27 cellular contexts compared by ENCODE assay signal in genomic region chr3:102032491-102033383, GRCh38.
"Had no signal": no experiment of that assay in that cellular context is flagged by ENCODE, and none has a peak within 500 bp of the region (broad histone marks: within the 10 kb centered on the region; RNA-seq: fewer than 3 reads in every experiment).

No MANE protein-coding gene starts in this region.

- H3K36me3 ChIP-seq: adrenal gland, breast epithelium, WERI-Rb-1 had no signal

- H3K9me3 ChIP-seq: adrenal gland, body of pancreas, breast epithelium had no signal

- FAIRE-seq: astrocyte, RCC 7860 had no signal

- H3K27ac ChIP-seq: adrenal gland, body of pancreas, breast epithelium, PC-9, WERI-Rb-1 had no signal

- ATAC-seq: activated CD8-positive, alpha-beta memory T cell treated with anti-CD3 and anti-CD28 coated beads, Interleukin-2, amount 10 ng/mL, durations not matched to agents 7 days and 5 days; body of pancreas had no signal

- H3K27ac Mint-ChIP-seq: activated CD8-positive, alpha-beta memory T cell treated with anti-CD3 and anti-CD28 coated beads, Interleukin-2, amount 10 ng/mL, durations not matched to agents 7 days and 5 days; activated naive CD8-positive, alpha-beta T cell treated with anti-CD3 and anti-CD28 coated beads, Interleukin-2, amount 10 ng/mL, durations not matched to agents 7 days and 5 days had no signal

- H2AFZ ChIP-seq: PC-9 had no signal

- H3K27me3 ChIP-seq: adrenal gland, body of pancreas, breast epithelium had no signal

- H3K4me3 Mint-ChIP-seq: activated CD8-positive, alpha-beta memory T cell treated with anti-CD3 and anti-CD28 coated beads, Interleukin-2, amount 10 ng/mL, durations not matched to agents 7 days and 5 days; activated naive CD8-positive, alpha-beta T cell treated with anti-CD3 and anti-CD28 coated beads, Interleukin-2, amount 10 ng/mL, durations not matched to agents 7 days and 5 days had no signal

- H3K4me1 ChIP-seq: adrenal gland, body of pancreas, breast epithelium had no signal

- H3K4me1 Mint-ChIP-seq: activated CD8-positive, alpha-beta memory T cell treated with anti-CD3 and anti-CD28 coated beads, Interleukin-2, amount 10 ng/mL, durations not matched to agents 7 days and 5 days; activated naive CD8-positive, alpha-beta T cell treated with anti-CD3 and anti-CD28 coated beads, Interleukin-2, amount 10 ng/mL, durations not matched to agents 7 days and 5 days had no signal

- H3K27me3 Mint-ChIP-seq: activated CD8-positive, alpha-beta memory T cell treated with anti-CD3 and anti-CD28 coated beads, Interleukin-2, amount 10 ng/mL, durations not matched to agents 7 days and 5 days; activated naive CD8-positive, alpha-beta T cell treated with anti-CD3 and anti-CD28 coated beads, Interleukin-2, amount 10 ng/mL, durations not matched to agents 7 days and 5 days had no signal

- H3K4me2 ChIP-seq: PC-9 had no signal

- DNase-seq: activated CD4-positive, alpha-beta T cell treated with anti-CD3 and anti-CD28 coated beads for 1 hour; activated CD4-positive, alpha-beta T cell treated with anti-CD3 and anti-CD28 coated beads for 48 hours; activated CD4-positive, CD25-positive, alpha-beta regulatory T cell; activated CD8-positive, alpha-beta memory T cell treated with anti-CD3 and anti-CD28 coated beads, Interleukin-2, amount 10 ng/mL, durations not matched to agents 7 days and 5 days; activated CD8-positive, alpha-beta memory T cell treated with anti-CD3 and anti-CD28 coated beads, Interleukin-2, amount 50 U/mL, for 48 hours; activated effector memory CD4-positive, alpha-beta T cell treated with Interleukin-2 at 50 U/mL for 16 hours; activated naive CD4-positive, alpha-beta T cell treated with anti-CD3 and anti-CD28 coated beads, Interleukin-2, amount 50 U/mL, for 16 hours; activated naive CD8-positive, alpha-beta T cell treated with anti-CD3 and anti-CD28 coated beads, Interleukin-2, amount 10 ng/mL, durations not matched to agents 7 days and 5 days; activated T-cell treated with anti-CD3 and anti-CD28 coated beads, Interleukin-2, amount 50 U/mL, for 48 hours; adrenal gland; body of pancreas; KG1; NCI-H1092 treated with DMSO at 0.1 percent for 48 hours; NCI-H1417 treated with DMSO at 0.1 percent for 48 hours; NCI-H187 treated with DMSO at 0.1 percent for 48 hours; NCI-H2081; NCI-H226; NCI-H526; NCI-H748 treated with DMSO at 0.1 percent for 48 hours; NK-92 treated with Interleukin-12 subunit alpha and Interleukin-12 subunit beta, amount 100 ng/mL, for 24 hours; PC-9; Right ventricle myocardium superior; T1000; WERI-Rb-1 had no signal

- H3K4me3 ChIP-seq: adrenal gland, body of pancreas, breast epithelium, PC-9 had no signal
